ENCODE assay signal across 21 cellular contexts in the genomic region with DNA sequence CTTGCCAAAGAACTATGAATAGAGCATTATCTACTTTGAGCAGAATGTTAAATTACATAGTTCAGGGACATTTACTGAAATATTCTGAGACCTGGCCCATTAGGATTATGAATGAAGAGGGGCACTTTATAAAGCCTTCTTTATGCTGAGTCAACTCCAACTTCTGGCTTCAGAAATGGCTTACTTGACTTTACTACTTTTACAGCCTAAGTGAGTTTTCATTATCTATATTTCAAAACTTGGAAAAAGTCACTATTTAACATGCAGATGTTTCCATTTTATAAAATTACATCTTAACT. TPM values are rescaled to one million over a fixed set of nuclear protein-coding genes. Genes with fewer than 3 reads are reported as not detected.
DNase-seq lines count a peak whose midpoint lies in the region; ATAC-seq, FAIRE-seq and TF ChIP-seq lines count a peak whose summit lies in the region.
"Had no signal": no experiment of that assay in that cellular context is flagged by ENCODE, and none has a peak within 500 bp of the region (broad histone marks: within the 10 kb centered on the region; RNA-seq: fewer than 3 reads in every experiment).

No MANE protein-coding gene starts in this region.

- no peaks in the 10 kb centered on the region for H3K9me1 ChIP-seq in K562 (ENCODE audit: control insufficient read depth, insufficient read depth, low read length)

- H3K4me3 ChIP-seq in K562 (no peak overlapping the region), right atrium auricular region (no peak overlapping the region)
- H3K4me3 ChIP-seq: PC-9, SJCRH30 had no signal

- H3K27me3 Mint-ChIP-seq in Calu3 (ENCODE audit: unreplicated experiment) (no peaks in the 10 kb centered on the region), glutamatergic neuron (ENCODE audit: unreplicated experiment) (peaks cover 2% of the 10 kb centered on the region)

- no peak for DNase-seq in Calu3
- peak; percentile 47 for DNase-seq in OCI-M1 (lab: John Stamatoyannopoulos, UW)
- no peak for DNase-seq in K562 (ENCODE audit: extremely low read depth in 1 of 4, low spot score in 3 of 4)
- no peak for DNase-seq in left lobe of liver (ENCODE audit: low spot score)
- no peak for DNase-seq in right atrium auricular region (ENCODE audit: low spot score)
- DNase-seq in glutamatergic neuron: no peak
- no peak for DNase-seq in D721Med (ENCODE audit: insufficient read length, low spot score)
- DNase-seq in activated gamma-delta T cell (lab: John Stamatoyannopoulos, UW): no peak
- DNase-seq: Caco-2; CD8-positive, alpha-beta T cell; DND-41; Karpas-422; NCI-H2107; NCI-H526; NCI-H82; NK-92 treated with Interleukin-12 subunit alpha and Interleukin-12 subunit beta, amount 100 ng/mL, for 24 hours; PC-9; SJCRH30 had no signal

- in situ Hi-C loops in K562 (cut with MboI): no loop called here

- H2AFZ ChIP-seq in K562 (ENCODE audit: low read depth, low read length): no peak overlapping the region
- H2AFZ ChIP-seq: PC-9 had no signal

- BruUV-seq in Calu3 (replicated peaks; lab: Mats Ljungman, UMichigan) (no TSS peak), K562 (replicated peaks; lab: Mats Ljungman, UMichigan) (no TSS peak)

- H3K9me3 ChIP-seq in K562 (replicated peaks; ENCODE audit: control insufficient read depth, insufficient read depth, low read depth, low read length) (no peaks in the 10 kb centered on the region), right atrium auricular region (no peaks in the 10 kb centered on the region)
- H3K9me3 ChIP-seq: Caco-2, SJCRH30 had no signal

- no peak for TF ChIP-seq POLR2A in K562 (conservative IDR thresholded peaks at IDR 0.05)

- H3K9me3 Mint-ChIP-seq in Calu3 (ENCODE audit: low read depth, unreplicated experiment) (no peaks in the 10 kb centered on the region), glutamatergic neuron (ENCODE audit: unreplicated experiment) (no peaks in the 10 kb centered on the region)
- H3K9me3 Mint-ChIP-seq: CD8-positive, alpha-beta T cell had no signal

- H3K4me3 Mint-ChIP-seq in Calu3 (ENCODE audit: low read depth, unreplicated experiment) (no peak overlapping the region), glutamatergic neuron (ENCODE audit: unreplicated experiment) (no peak overlapping the region)
- H3K4me3 Mint-ChIP-seq: CD8-positive, alpha-beta T cell had no signal

- H3K27ac Mint-ChIP-seq in Calu3 (ENCODE audit: unreplicated experiment) (peak overlapping the region; percentile 27), glutamatergic neuron (ENCODE audit: unreplicated experiment) (no peak overlapping the region)
- H3K27ac Mint-ChIP-seq: CD8-positive, alpha-beta T cell had no signal

- H3K4me1 Mint-ChIP-seq in Calu3 (ENCODE audit: low read depth, unreplicated experiment) (peaks cover 51% of the 10 kb centered on the region), glutamatergic neuron (ENCODE audit: low read depth, unreplicated experiment) (peaks cover 1% of the 10 kb centered on the region)

- FAIRE-seq in K562 (lab: Jason Lieb, UNC) (no peak), D721Med (lab: Jason Lieb, UNC) (no peak)
- FAIRE-seq: A204.1, GM12892, H54 had no signal

- H3K27ac ChIP-seq in K562 (ENCODE audit: extremely low read depth, low read depth, low read length): no peak overlapping the region
- H3K27ac ChIP-seq in right atrium auricular region: no peak overlapping the region
- H3K27ac ChIP-seq: PC-9, SJCRH30 had no signal

- no peak for TF ChIP-seq RAD21 in K562 (CRISPR knock-in tag; conservative IDR thresholded peaks at IDR 0.05 in 1 of 2, IDR thresholded peaks at IDR 0.05 in 1 of 2)

- H3K79me2 ChIP-seq in K562 (ENCODE audit: control insufficient read depth, insufficient read depth, low read length): no peaks in the 10 kb centered on the region

- POLR2A ChIA-PET in K562 (lab: Yijun Ruan, JAX): interaction anchor here (0.7 kb wide), 1 partner anchor 112 kb away, joined by 3 read pairs; no protein-coding TSS in a partner anchor

- ATAC-seq in K562 (no peak), left lobe of liver (peak; percentile 22)
- ATAC-seq: CD8-positive, alpha-beta T cell had no signal

- no peaks in the 10 kb centered on the region for H3K27me3 ChIP-seq in K562 (ENCODE audit: control insufficient read depth in 2 of 2, insufficient read depth in 2 of 2, low read length in 2 of 2)
- H3K27me3 ChIP-seq in right atrium auricular region: no peaks in the 10 kb centered on the region
- H3K27me3 ChIP-seq: SJCRH30 had no signal

- TF ChIP-seq EP300 in K562 (IDR thresholded peaks at IDR 0.05; ENCODE audit: low read length): no peak

- H3K9ac ChIP-seq in K562 (ENCODE audit: insufficient read depth in 1 of 2, low read depth in 2 of 2, low read length in 2 of 2): no peak overlapping the region

- intact Hi-C loops in Calu3 (cut with micrococcal nuclease; ENCODE audit: unreplicated experiment): loop anchor here (5.0 kb wide), 1 partner anchor 35 kb away; a partner anchor contains a TSS
- intact Hi-C loops in K562 (cut with micrococcal nuclease): no loop called here

- H3K36me3 ChIP-seq in K562 (ENCODE audit: control insufficient read depth, insufficient read depth, low read length): no peaks in the 10 kb centered on the region
- H3K36me3 ChIP-seq in right atrium auricular region: no peaks in the 10 kb centered on the region
- H3K36me3 ChIP-seq: SJCRH30 had no signal

- no peaks in the 10 kb centered on the region for H3K4me1 ChIP-seq in K562 (replicated peaks in 1 of 2; ENCODE audit: control insufficient read depth in 2 of 2, insufficient read depth in 2 of 2, low read length in 2 of 2)
- H3K4me1 ChIP-seq in right atrium auricular region: peaks cover 0 to 18% of the 10 kb centered on the region in 2 donors
- H3K4me1 ChIP-seq: Caco-2, SJCRH30 had no signal

- CTCF ChIA-PET in Calu3 (lab: Charles Lee): no interaction called here
- CTCF ChIA-PET in K562 (lab: Yijun Ruan, JAX; ENCODE audit: low intra/inter-chr PET ratio): no interaction called here

- no peak overlapping the region for H3K4me2 ChIP-seq in K562 (ENCODE audit: insufficient read depth, low read length)
- H3K4me2 ChIP-seq: PC-9 had no signal

- TF ChIP-seq CTCF in Calu3 (IDR thresholded peaks at IDR 0.05; ENCODE audit: unreplicated experiment) (no peak), K562 (IDR thresholded peaks at IDR 0.05 in 2 of 3, conservative IDR thresholded peaks at IDR 0.05 in 1 of 3; ENCODE audit: insufficient read depth in 2 of 3, low read depth in 1 of 3, low read length in 3 of 3) (no peak), right atrium auricular region (IDR thresholded peaks at IDR 0.05) (no peak), glutamatergic neuron (IDR thresholded peaks at IDR 0.05; ENCODE audit: partially characterized antibody, unreplicated experiment) (no peak), D721Med (IDR thresholded peaks at IDR 0.05; ENCODE audit: insufficient read depth, missing control alignments) (no peak)

- H4K20me1 ChIP-seq in K562 (replicated peaks; ENCODE audit: control insufficient read depth, insufficient read depth, low read length): no peaks in the 10 kb centered on the region

- H3K36me3 Mint-ChIP-seq in Calu3 (ENCODE audit: insufficient read depth, unreplicated experiment): peaks cover 5% of the 10 kb centered on the region
- H3K36me3 Mint-ChIP-seq in glutamatergic neuron (ENCODE audit: unreplicated experiment): no peaks in the 10 kb centered on the region
- H3K36me3 Mint-ChIP-seq: CD8-positive, alpha-beta T cell had no signal

TF ChIP-seq in K562, 482 proteins besides CTCF, POLR2A, EP300 and RAD21:
- TF ChIP-seq ZNF140 (CRISPR knock-in tag; IDR thresholded peaks at IDR 0.05) (no peak), NR2C2 (CRISPR knock-in tag; IDR thresholded peaks at IDR 0.05) (no peak), NR2C2 (tag; IDR thresholded peaks at IDR 0.05) (no peak), ZNF316 (IDR thresholded peaks at IDR 0.05) (0 out of 2 replicates have a peak, but pooled peaks have one; percentile 4)
- TF ChIP-seq, protein P1, sequence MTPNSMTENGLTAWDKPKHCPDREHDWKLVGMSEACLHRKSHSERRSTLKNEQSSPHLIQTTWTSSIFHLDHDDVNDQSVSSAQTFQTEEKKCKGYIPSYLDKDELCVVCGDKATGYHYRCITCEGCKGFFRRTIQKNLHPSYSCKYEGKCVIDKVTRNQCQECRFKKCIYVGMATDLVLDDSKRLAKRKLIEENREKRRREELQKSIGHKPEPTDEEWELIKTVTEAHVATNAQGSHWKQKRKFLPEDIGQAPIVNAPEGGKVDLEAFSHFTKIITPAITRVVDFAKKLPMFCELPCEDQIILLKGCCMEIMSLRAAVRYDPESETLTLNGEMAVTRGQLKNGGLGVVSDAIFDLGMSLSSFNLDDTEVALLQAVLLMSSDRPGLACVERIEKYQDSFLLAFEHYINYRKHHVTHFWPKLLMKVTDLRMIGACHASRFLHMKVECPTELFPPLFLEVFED (CRISPR knock-in tag; conservative IDR thresholded peaks at IDR 0.05): no peak
TF ChIP-seq in K562: peak in this region for 1.

RNA-seq across cellular contexts. Expression of a gene that starts 37.7 kb away (rescaled TPM):
- total RNA-seq in Calu3 (2022) (135 and 145 TPM in 2 replicates), K562 (2014; rRNA removed) (0.86 and 1.3 TPM in 2 replicates), K562 (2014; rRNA removed; fragmentation: Illumina TruSeq; extraction: Trizol) (2.6 and 3.1 TPM in 2 replicates), K562 (2015; rRNA removed; fragmentation: Illumina TruSeq; extraction: Trizol) (1.1 and 1.3 TPM in 2 replicates), K562 (2021) (3.1 and 3.9 TPM in 2 replicates), left lobe of liver (16.7 TPM), right atrium auricular region (10 to 100 TPM; 16.5 to 19.7 TPM), glutamatergic neuron (ENCODE audit: unreplicated experiment) (152 TPM)
- 10.2 and 14.7 TPM in 2 replicates for total RNA-seq in K562 (2011; cell fraction: chromatin; rRNA removed; ENCODE audit: low replicate concordance)
- total RNA-seq in K562 (2011; cell fraction: nucleolus; rRNA removed): 1.2 and 2.2 TPM in 2 replicates
- 1.6 and 2.5 TPM in 2 replicates for total RNA-seq in K562 (2011; cell fraction: nucleoplasm; rRNA removed)
- polyA plus RNA-seq in K562 (2011; rRNA removed) (2.1 and 5.6 TPM in 2 replicates), K562 (2014; fragmentation: Illumina TruSeq; extraction: Trizol) (2.4 and 2.6 TPM in 2 replicates), K562 (2014; fragmentation: Nextera tagmentation; extraction: Ambion mirVana) (under 1 TPM; 0.32 to 0.87 TPM), K562 (2014; rRNA removed) (1.4 and 2.1 TPM in 2 replicates)
- 0.60 and 1.6 TPM in 2 replicates for polyA plus RNA-seq in K562 (2011; cell fraction: cytosol; rRNA removed)
- 1.8 and 3.3 TPM in 2 replicates for polyA plus RNA-seq in K562 (2011; cell fraction: nucleus; rRNA removed)
- polyA plus RNA-seq in K562 (2012): 1.8 and 3.1 TPM in 2 replicates
- polyA minus RNA-seq in K562 (2011; rRNA and poly(A)+ RNA removed): 5.6 and 12.8 TPM in 2 replicates
- polyA minus RNA-seq in K562 (2011; cell fraction: cytosol; rRNA and poly(A)+ RNA removed): 1.6 and 3.6 TPM in 2 replicates
- polyA minus RNA-seq in K562 (2011; cell fraction: nucleus; rRNA and poly(A)+ RNA removed): 2.4 and 2.8 TPM in 2 replicates
